39 cellular contexts compared by ENCODE assay signal in genomic region chr20:20393770-20394169, GRCh38. TPM values are rescaled to one million over a fixed set of nuclear protein-coding genes. Genes with fewer than 3 reads are reported as not detected.
DNase-seq lines count a peak whose midpoint lies in the region; ATAC-seq, FAIRE-seq and TF ChIP-seq lines count a peak whose summit lies in the region.
"Had no signal": no experiment of that assay in that cellular context is flagged by ENCODE, and none has a peak within 500 bp of the region (broad histone marks: within the 10 kb centered on the region; RNA-seq: fewer than 3 reads in every experiment).

No MANE protein-coding gene starts in this region.

- H3K4me3 Mint-ChIP-seq in WTC11 = no peak overlapping the region
- H3K4me3 Mint-ChIP-seq: activated T-cell treated with anti-CD3 and anti-CD28 coated beads, Interleukin-2, amount 50 U/mL, for 24 hours; mesothelial cell of epicardium; naive thymus-derived CD8-positive, alpha-beta T cell; T-cell had no signal

- no peak overlapping the region for H3K27ac Mint-ChIP-seq in WTC11
- H3K27ac Mint-ChIP-seq: mesothelial cell of epicardium, T-cell had no signal

- POLR2A ChIA-PET in AG04450 (lab: Yijun Ruan, JAX) = interaction anchor here (1.0 kb wide), 2 partner anchors 9 to 96 kb away, joined by 3 to 4 read pairs; no protein-coding TSS in a partner anchor
- POLR2A ChIA-PET in WTC11 (lab: Charles Lee) = no interaction called here

- H3K27me3 ChIP-seq in AG04450 (ENCODE audit: control insufficient read depth, insufficient read depth, low read length) (no peaks in the 10 kb centered on the region), small intestine (ENCODE audit: control insufficient read depth in 2 of 2, insufficient read depth in 2 of 2, low read length in 2 of 2) (no peaks in the 10 kb centered on the region)
- H3K27me3 ChIP-seq: breast epithelium, esophagus muscularis mucosa, testis, uterus had no signal

- no peak for ATAC-seq in WTC11
- ATAC-seq: A549; left ventricle myocardium superior; naive thymus-derived CD8-positive, alpha-beta T cell; T-cell had no signal

- TF ChIP-seq CTCF in AG04450 (IDR thresholded peaks at IDR 0.05; ENCODE audit: low read depth, low read length) (no peak), fibroblast of mammary gland (conservative IDR thresholded peaks at IDR 0.05; ENCODE audit: control insufficient read depth, insufficient read depth, low read depth, low read length) (no peak), WTC11 (IDR thresholded peaks at IDR 0.05) (no peak)

- no peak for FAIRE-seq in small intestine (lab: Jason Lieb, UNC)
- FAIRE-seq: A549, GM12892, islet of Langerhans had no signal

- H3K4me1 ChIP-seq in small intestine (ENCODE audit: control insufficient read depth in 2 of 2, insufficient read depth in 1 of 2, low read depth in 1 of 2, low read length in 1 of 2) = no peaks in the 10 kb centered on the region
- H3K4me1 ChIP-seq: A549, breast epithelium, Caco-2, esophagus muscularis mucosa, uterus had no signal

- no peak for DNase-seq in AG04450 (ENCODE audit: low read depth, low spot score)
- DNase-seq in Kasumi-1 (lab: John Stamatoyannopoulos, UW) = peak; percentile 29 to 45
- peak; percentile 84 for DNase-seq in SIG-M5 treated with dmso at 0.1 percent for 504 hours (lab: John Stamatoyannopoulos, UW; ENCODE audit: unreplicated experiment)
- peak; percentile 34 for DNase-seq in fibroblast of mammary gland (ENCODE audit: low read depth)
- no peak for DNase-seq in T-helper 1 cell
- DNase-seq in DMS 273 treated with DMSO at 0.1 percent for 48 hours (lab: John Stamatoyannopoulos, UW) = no peak
- DNase-seq in small intestine = no peak
- no peak for DNase-seq in WTC11 (ENCODE audit: low spot score)
- DNase-seq: activated CD4-positive, alpha-beta T cell treated with anti-CD3 and anti-CD28 coated beads for 4 hours; activated T-cell treated with anti-CD3 and anti-CD28 coated beads, Interleukin-2, amount 50 U/mL, for 24 hours; amygdala; Caco-2; DND-41; left ventricle myocardium superior; naive thymus-derived CD8-positive, alpha-beta T cell; NCI-H1105; NCI-H2029; NCI-H2227 treated with DMSO at 0.1 percent for 48 hours; NCI-H774; retina; Right ventricle myocardium superior; stimulated activated CD4-positive, alpha-beta T cell treated with anti-CD3 and anti-CD28 coated beads, Interleukin-12 subunit alpha, Interleukin-12 subunit beta, amount 100 ng/mL, for 4 hours; stimulated activated CD4-positive, alpha-beta T cell treated with anti-CD3 and anti-CD28 coated beads, Interleukin-4, amount 100 ng/mL, for 24 hours; stimulated activated naive CD4-positive, alpha-beta T cell; T-cell; testis; uterus had no signal

- peak overlapping the region; percentile 49 for H3K27ac ChIP-seq in AG04450 (ENCODE audit: low read depth, low read length)
- no peak overlapping the region for H3K27ac ChIP-seq in small intestine (ENCODE audit: low read depth in 1 of 2, low read length in 1 of 2)
- H3K27ac ChIP-seq: A549, breast epithelium, coronary artery, esophagus muscularis mucosa, GM23248, testis, uterus had no signal

- no peaks in the 10 kb centered on the region for H3K9me3 Mint-ChIP-seq in WTC11
- H3K9me3 Mint-ChIP-seq: activated T-cell treated with anti-CD3 and anti-CD28 coated beads, Interleukin-2, amount 50 U/mL, for 24 hours; mesothelial cell of epicardium; naive thymus-derived CD8-positive, alpha-beta T cell; T-cell had no signal

- CTCF ChIA-PET in AG04450 (lab: Charles Lee) = interaction anchor here (0.7 to 1.0 kb wide), 2 partner anchors 14 to 200 kb away, joined by 4 to 5 read pairs; no protein-coding TSS in a partner anchor
- CTCF ChIA-PET in WTC11 (lab: Charles Lee) = no interaction called here

- peaks cover 0 to 6% of the 10 kb centered on the region in 2 donors for H3K36me3 ChIP-seq in small intestine (ENCODE audit: control insufficient read depth in 2 of 2, insufficient read depth in 2 of 2, low read length in 2 of 2)
- H3K36me3 ChIP-seq: breast epithelium, uterus had no signal

- WGBS in small intestine, 3 donors = 70 to 92% (median 82%) methylated on average over 8 of the region's 8 CpGs

- no peaks in the 10 kb centered on the region for H3K27me3 Mint-ChIP-seq in WTC11 (ENCODE audit: low read depth)
- H3K27me3 Mint-ChIP-seq: activated T-cell treated with anti-CD3 and anti-CD28 coated beads, Interleukin-2, amount 50 U/mL, for 24 hours; naive thymus-derived CD8-positive, alpha-beta T cell; T-cell had no signal

- H3K9me3 ChIP-seq in AG04450 (ENCODE audit: control insufficient read depth, insufficient read depth, low read length) (no peaks in the 10 kb centered on the region; the same call in 1 of the 2 replicates), small intestine (ENCODE audit: control insufficient read depth, low read depth) (no peaks in the 10 kb centered on the region)
- H3K9me3 ChIP-seq: A549, breast epithelium, Caco-2, esophagus muscularis mucosa, testis, uterus had no signal

- H3K36me3 Mint-ChIP-seq in WTC11 = 0 out of 2 replicates have a peak, but pooled peaks cover 8% of the 10 kb centered on the region

- no peak overlapping the region for H3K4me3 ChIP-seq in AG04450 (ENCODE audit: low read depth, low read length)
- H3K4me3 ChIP-seq in fibroblast of mammary gland (ENCODE audit: control insufficient read depth, low read depth, low read length) = no peak overlapping the region
- H3K4me3 ChIP-seq in small intestine (ENCODE audit: low read depth in 1 of 2, low read length in 2 of 2) = no peak overlapping the region
- H3K4me3 ChIP-seq: A549, breast epithelium, coronary artery, esophagus muscularis mucosa, GM23248, testis, uterus had no signal

- H3K4me1 Mint-ChIP-seq in WTC11 = peaks cover 15% of the 10 kb centered on the region
- H3K4me1 Mint-ChIP-seq: mesothelial cell of epicardium; naive thymus-derived CD8-positive, alpha-beta T cell; T-cell had no signal

TF ChIP-seq in WTC11, 78 proteins besides CTCF, POLR2A, EP300 and RAD21 (continues in another document):
- TF ChIP-seq ATF6 (CRISPR knock-in tag; IDR thresholded peaks at IDR 0.05) (no peak), PRDM15 (CRISPR knock-in tag; IDR thresholded peaks at IDR 0.05) (no peak), MXD4 (CRISPR knock-in tag; IDR thresholded peaks at IDR 0.05; ENCODE audit: borderline replicate concordance) (no peak), TEAD1 (CRISPR knock-in tag; IDR thresholded peaks at IDR 0.05) (no peak), ZSCAN18 (CRISPR knock-in tag; IDR thresholded peaks at IDR 0.05) (no peak), JAZF1 (CRISPR knock-in tag; IDR thresholded peaks at IDR 0.05) (no peak)

RNA-seq across cellular contexts. Expression of gene INSM1, which starts 25.9 kb away (rescaled TPM):
- polyA plus RNA-seq in AG04450 (2011; rRNA removed) (not detected in 2 replicates), small intestine (1 to 10 TPM; 1.3 to 2.8 (median 2.2) TPM)
- polyA minus RNA-seq in AG04450 (2011; rRNA and poly(A)+ RNA removed) = not detected in 2 replicates
- total RNA-seq in WTC11 (2021) = 3.3 to 4.4 TPM (median 3.6 TPM) in 3 replicates
- total RNA-seq: Caco-2; esophagus muscularis mucosa; glomerular endothelial cell; GM23248; left ventricle myocardium superior; LHCN-M2; mesothelial cell of epicardium; naive thymus-derived CD8-positive, alpha-beta T cell; osteocyte; Right ventricle myocardium superior; T-cell; uterus had no signal
- polyA plus RNA-seq: A549; BJ; GM23248; naive thymus-derived CD8-positive, alpha-beta T cell had no signal

Comparison
In these comparisons a context has a peak if more than half of its experiments do, and no peak if none do; other contexts are left out.
1. DNase-seq: peak in Kasumi-1 (2 of 2), SIG-M5 treated with dmso at 0.1 percent for 504 hours (single experiment) and fibroblast of mammary gland (single experiment); none in AG04450 (single experiment), T-helper 1 cell (0 of 5), DMS 273 treated with DMSO at 0.1 percent for 48 hours (single experiment), small intestine (single experiment) and WTC11 (single experiment).